21 cellular contexts compared by ENCODE assay signal in genomic region chr3:58077586-58078285, GRCh38.
"Had no signal": no experiment of that assay in that cellular context is flagged by ENCODE, and none has a peak within 500 bp of the region (broad histone marks: within the 10 kb centered on the region; RNA-seq: fewer than 3 reads in every experiment).

No MANE protein-coding gene starts in this region.

- H3K27ac Mint-ChIP-seq: activated B cell treated with CpG ODN at 0.5 μM for 24 hours; activated CD8-positive, alpha-beta memory T cell treated with anti-CD3 and anti-CD28 coated beads, Interleukin-2, amount 10 ng/mL, durations not matched to agents 7 days and 5 days; natural killer cell; stimulated activated memory B cell treated with anti-CD40 and anti-IgM and Interleukin-4, amounts not matched to agents 10 μg/mL and 1 μg/mL and 100 μg/mL, for 72 hours; T-helper 2 cell treated with Interferon-gamma antibody and Interleukin-4, amounts not matched to agents 5 μg/mL and 100 μg/mL, for 36 hours had no signal

- H3K9me3 ChIP-seq: adrenal gland, body of pancreas, neutrophil, transverse colon had no signal

- DNase-seq: activated B cell treated with CpG ODN at 0.5 μM for 24 hours; activated CD8-positive, alpha-beta memory T cell treated with anti-CD3 and anti-CD28 coated beads, Interleukin-2, amount 10 ng/mL, durations not matched to agents 7 days and 5 days; activated gamma-delta T cell treated with Interleukin-2 at 50 U/mL for 16 hours; activated T-cell treated with anti-CD3 and anti-CD28 coated beads, Interleukin-2, amount 50 U/mL, for 4 hours; body of pancreas; caudate nucleus; foreskin fibroblast; glutamatergic neuron; hypothalamus; kidney glomerular epithelial cell; mesenchymal stem cell; natural killer cell; stimulated activated CD4-positive, alpha-beta T cell treated with anti-CD3 and anti-CD28 coated beads, Interleukin-12 subunit alpha, Interleukin-12 subunit beta, amount 100 ng/mL, for 4 hours; stimulated activated CD4-positive, alpha-beta T cell treated with anti-CD3 and anti-CD28 coated beads, Interleukin-2, amount 100 ng/mL, for 24 hours; substantia nigra; transverse colon had no signal

- H3K36me3 Mint-ChIP-seq: natural killer cell had no signal

- H3K4me3 ChIP-seq: adrenal gland, body of pancreas, transverse colon had no signal

- H3K9me3 Mint-ChIP-seq: activated B cell treated with CpG ODN at 0.5 μM for 24 hours; activated T-cell treated with anti-CD3 and anti-CD28 coated beads, Interleukin-2, amount 50 U/mL, for 4 hours; natural killer cell; stimulated activated memory B cell treated with anti-CD40 and anti-IgM and Interleukin-4, amounts not matched to agents 10 μg/mL and 1 μg/mL and 100 μg/mL, for 72 hours; T-helper 2 cell treated with Interferon-gamma antibody and Interleukin-4, amounts not matched to agents 5 μg/mL and 100 μg/mL, for 36 hours had no signal

- H3K27me3 Mint-ChIP-seq: activated B cell treated with CpG ODN at 0.5 μM for 24 hours; stimulated activated memory B cell treated with anti-CD40 and anti-IgM and Interleukin-4, amounts not matched to agents 10 μg/mL and 1 μg/mL and 100 μg/mL, for 72 hours had no signal

- H3K4me1 ChIP-seq: parathyroid adenoma had no signal

- H3K4me3 Mint-ChIP-seq: activated B cell treated with CpG ODN at 0.5 μM for 24 hours; activated CD8-positive, alpha-beta memory T cell treated with anti-CD3 and anti-CD28 coated beads, Interleukin-2, amount 10 ng/mL, durations not matched to agents 7 days and 5 days; activated T-cell treated with anti-CD3 and anti-CD28 coated beads, Interleukin-2, amount 50 U/mL, for 4 hours; natural killer cell; stimulated activated memory B cell treated with anti-CD40 and anti-IgM and Interleukin-4, amounts not matched to agents 10 μg/mL and 1 μg/mL and 100 μg/mL, for 72 hours; T-helper 2 cell treated with Interferon-gamma antibody and Interleukin-4, amounts not matched to agents 5 μg/mL and 100 μg/mL, for 36 hours had no signal

- H3K27me3 ChIP-seq: adrenal gland, body of pancreas, neutrophil, transverse colon had no signal

- H3K36me3 ChIP-seq: neutrophil had no signal

- H2AFZ ChIP-seq: parathyroid adenoma had no signal

- ATAC-seq: activated CD8-positive, alpha-beta memory T cell treated with anti-CD3 and anti-CD28 coated beads, Interleukin-2, amount 10 ng/mL, durations not matched to agents 7 days and 5 days; body of pancreas; natural killer cell; stimulated activated memory B cell treated with anti-CD40 and anti-IgM and Interleukin-4, amounts not matched to agents 10 μg/mL and 1 μg/mL and 100 μg/mL, for 72 hours had no signal

- H3K9ac ChIP-seq: parathyroid adenoma had no signal

- H3K27ac ChIP-seq: adrenal gland, body of pancreas, neutrophil, parathyroid adenoma had no signal
